ENCODE assay signal across 31 cellular contexts in genomic region chr16:22425847-22426246, GRCh38. TPM values are rescaled to one million over a fixed set of nuclear protein-coding genes. Genes with fewer than 3 reads are reported as not detected.
DNase-seq lines count a peak whose midpoint lies in the region; ATAC-seq, FAIRE-seq and TF ChIP-seq lines count a peak whose summit lies in the region.
"Had no signal": no experiment of that assay in that cellular context is flagged by ENCODE, and none has a peak within 500 bp of the region (broad histone marks: within the 10 kb centered on the region; RNA-seq: fewer than 3 reads in every experiment).

No MANE protein-coding gene starts in this region.

- H2BK5ac ChIP-seq in H1 (ENCODE audit: low read depth, low read length) (no peak overlapping the region), neuronal stem cell (ENCODE audit: low read length) (no peak overlapping the region)

- H2BK20ac ChIP-seq in H1 (ENCODE audit: low read length) = no peak overlapping the region

- H3K23me2 ChIP-seq in H1 (ENCODE audit: low read depth, low read length) = peaks cover 3% of the 10 kb centered on the region; the same call in 1 of the 2 replicates

- H3K4me2 ChIP-seq in H1 (ENCODE audit: insufficient read depth in 1 of 2, low read depth in 2 of 2, low read length in 2 of 2) (no peak overlapping the region), neuronal stem cell (ENCODE audit: insufficient read depth, low read length, poor library complexity, severe bottlenecking) (no peak overlapping the region)
- H3K4me2 ChIP-seq: smooth muscle cell had no signal

- TF ChIP-seq RAD21 in H1 (IDR thresholded peaks at IDR 0.05 in 1 of 2, conservative IDR thresholded peaks at IDR 0.05 in 1 of 2; ENCODE audit: low read depth in 2 of 2, low read length in 2 of 2) = peak; percentile 4 to 32; a peak in 2 of 4 replicates

- H4K91ac ChIP-seq in H1 (replicated peaks; ENCODE audit: insufficient read length, low read length) = no peak overlapping the region
- no peak overlapping the region for H4K91ac ChIP-seq in neuronal stem cell (ENCODE audit: low read depth, low read length, poor library complexity)

- no peak overlapping the region for H2AK5ac ChIP-seq in H1 (ENCODE audit: low read depth, low read length)
- no peak overlapping the region for H2AK5ac ChIP-seq in neuronal stem cell (ENCODE audit: low read depth, low read length)

- no peaks in the 10 kb centered on the region for H3K4me1 ChIP-seq in H1 (replicated peaks in 1 of 4; ENCODE audit: control insufficient read depth in 3 of 4, insufficient read depth in 4 of 4, low read length in 3 of 4)
- peaks cover 0 to 2% of the 10 kb centered on the region in 2 donors for H3K4me1 ChIP-seq in neuronal stem cell (ENCODE audit: control insufficient read depth in 2 of 2, insufficient read depth in 1 of 2, low read depth in 1 of 2, low read length in 2 of 2)
- peaks cover 21% of the 10 kb centered on the region for H3K4me1 ChIP-seq in vagina

- H2BK120ac ChIP-seq in H1 (replicated peaks; ENCODE audit: low read depth, low read length) (no peak overlapping the region), neuronal stem cell (ENCODE audit: low read depth, low read length) (no peak overlapping the region)

- no peaks in the 10 kb centered on the region for H3K79me2 ChIP-seq in H1 (ENCODE audit: control insufficient read depth in 1 of 2, insufficient read depth in 2 of 2, low read length in 2 of 2)

- H3K4me1 Mint-ChIP-seq in stimulated activated naive CD8-positive, alpha-beta T cell treated with anti-CD3 and anti-CD28 coated beads, Interleukin-15, amount 100 ng/mL, for 72 hours = no peaks in the 10 kb centered on the region
- H3K4me1 Mint-ChIP-seq: activated B cell treated with CpG ODN at 0.5 μM for 24 hours; activated CD4-positive, alpha-beta T cell treated with anti-CD3 and anti-CD28 coated beads, Interleukin-2, amount 10 ng/mL, durations not matched to agents 7 days and 5 days; IgD-negative memory B cell had no signal

- no peak overlapping the region for H3K9ac ChIP-seq in H1 (replicated peaks in 1 of 4; ENCODE audit: extremely low read depth in 1 of 4, low read depth in 3 of 4, low read length in 3 of 4)
- H3K9ac ChIP-seq in neuronal stem cell (ENCODE audit: low read depth, low read length, poor library complexity) = no peak overlapping the region

- H2BK15ac ChIP-seq in H1 (ENCODE audit: low read length) (no peak overlapping the region), neuronal stem cell (ENCODE audit: low read length) (no peak overlapping the region)

- CTCF ChIA-PET in H1 (lab: Charles Lee; ENCODE audit: partially characterized antibody) = interaction anchor here (0.6 kb wide), 1 partner anchor 241 kb away, joined by 3 read pairs; no protein-coding TSS in a partner anchor

- no peak for TF ChIP-seq POLR2A in H1 (IDR thresholded peaks at IDR 0.05; ENCODE audit: control extremely low read depth in 1 of 2, low read depth in 2 of 2, low read length in 2 of 2)
- no peak for TF ChIP-seq POLR2A in vagina (IDR thresholded peaks at IDR 0.05)

- H2AFZ ChIP-seq in H1 (ENCODE audit: low read length) = no peak overlapping the region
- no peak overlapping the region for H2AFZ ChIP-seq in neuronal stem cell (ENCODE audit: low read length)

- H3K36me3 ChIP-seq in H1 (ENCODE audit: control insufficient read depth in 2 of 4, insufficient read depth in 4 of 4, low read length in 3 of 4) (peaks cover 2 to 17% (median 7%) of the 10 kb centered on the region in 4 experiments; a peak in 5 of 8 replicates), neuronal stem cell (replicated peaks in 1 of 2; ENCODE audit: control insufficient read depth in 2 of 2, insufficient read depth in 2 of 2, low read length in 2 of 2) (peaks cover 5 to 15% of the 10 kb centered on the region in 2 donors), vagina (peaks cover 0 to 26% of the 10 kb centered on the region in 2 donors)
- H3K36me3 ChIP-seq: ovary had no signal

- no peaks in the 10 kb centered on the region for H3K27me3 Mint-ChIP-seq in stimulated activated naive CD8-positive, alpha-beta T cell treated with anti-CD3 and anti-CD28 coated beads, Interleukin-15, amount 100 ng/mL, for 72 hours
- H3K27me3 Mint-ChIP-seq: activated B cell treated with CpG ODN at 0.5 μM for 24 hours; activated CD4-positive, alpha-beta T cell treated with anti-CD3 and anti-CD28 coated beads, Interleukin-2, amount 10 ng/mL, durations not matched to agents 7 days and 5 days; activated naive CD8-positive, alpha-beta T cell; CD4-positive, alpha-beta memory T cell; IgD-negative memory B cell had no signal

- H3K27ac Mint-ChIP-seq in stimulated activated naive CD8-positive, alpha-beta T cell treated with anti-CD3 and anti-CD28 coated beads, Interleukin-15, amount 100 ng/mL, for 72 hours = no peak overlapping the region
- H3K27ac Mint-ChIP-seq: activated B cell treated with CpG ODN at 0.5 μM for 24 hours; activated naive CD8-positive, alpha-beta T cell; IgD-negative memory B cell had no signal

- H3K27me3 ChIP-seq in H1 (replicated peaks in 1 of 4; ENCODE audit: control insufficient read depth in 3 of 4, extremely low read depth in 1 of 4, insufficient read depth in 3 of 4, low read length in 3 of 4) (no peaks in the 10 kb centered on the region), neuronal stem cell (ENCODE audit: control insufficient read depth in 3 of 3, insufficient read depth in 3 of 3, low read depth in 1 of 3, low read length in 3 of 3) (peaks cover 0 to 2% (median 0%) of the 10 kb centered on the region in 3 experiments), vagina (no peaks in the 10 kb centered on the region)
- H3K27me3 ChIP-seq: cardiac muscle cell, ovary, tibial nerve had no signal

- no peak for FAIRE-seq in H1 (lab: Jason Lieb, UNC)
- FAIRE-seq: frontal cortex, GM12878 had no signal

- intact Hi-C loops in vagina (cut with DNase I) = no loop called here

- H3K23ac ChIP-seq in H1 (ENCODE audit: insufficient read length) (no peak overlapping the region), neuronal stem cell (ENCODE audit: low read depth, low read length, poor library complexity) (no peak overlapping the region)

- H3K27ac ChIP-seq in H1 (ENCODE audit: low read depth, low read length) = no peak overlapping the region
- H3K27ac ChIP-seq in neuronal stem cell (replicated peaks; ENCODE audit: low read length) = no peak overlapping the region
- peak overlapping the region; percentile 91 for H3K27ac ChIP-seq in vagina
- H3K27ac ChIP-seq: cardiac muscle cell had no signal

- H3K79me1 ChIP-seq in H1 (ENCODE audit: low read depth, low read length) (no peaks in the 10 kb centered on the region), neuronal stem cell (ENCODE audit: low read depth, low read length) (no peaks in the 10 kb centered on the region)

- H3K14ac ChIP-seq in H1 (ENCODE audit: insufficient read length) (no peak overlapping the region), neuronal stem cell (ENCODE audit: low read length) (peak overlapping the region; percentile 17)

- H3K18ac ChIP-seq in H1 (ENCODE audit: extremely low read depth, low read length) = no peak overlapping the region
- H3K18ac ChIP-seq in neuronal stem cell (ENCODE audit: low read length) = no peak overlapping the region

- POLR2A ChIA-PET in H1 (lab: Charles Lee; ENCODE audit: partially characterized antibody) = interaction anchor here (1.4 to 1.7 kb wide), 2 partner anchors 11 to 51 kb away, joined by 3 read pairs; partner anchors contain the start of gene CDR2

- no peak overlapping the region for H3K56ac ChIP-seq in H1 (replicated peaks; ENCODE audit: insufficient read length, low read depth, low read length)

- H3K4me3 ChIP-seq in H1 (ENCODE audit: extremely low read depth in 1 of 4, insufficient read depth in 2 of 4, low read depth in 3 of 4, low read length in 4 of 4) (no peak overlapping the region), neuronal stem cell (ENCODE audit: low read length in 2 of 2) (no peak overlapping the region), vagina (no peak overlapping the region)
- H3K4me3 ChIP-seq: cardiac muscle cell, GM12878, ovary, smooth muscle cell had no signal

- H2BK12ac ChIP-seq in H1 (ENCODE audit: low read depth, low read length) = no peak overlapping the region
- H2BK12ac ChIP-seq in neuronal stem cell (ENCODE audit: low read length) = no peak overlapping the region

- peaks cover 0 to 7% of the 10 kb centered on the region in 2 donors for H3K9me3 Mint-ChIP-seq in stimulated activated naive CD8-positive, alpha-beta T cell treated with anti-CD3 and anti-CD28 coated beads, Interleukin-15, amount 100 ng/mL, for 72 hours
- H3K9me3 Mint-ChIP-seq: activated B cell treated with CpG ODN at 0.5 μM for 24 hours; activated CD4-positive, alpha-beta T cell treated with anti-CD3 and anti-CD28 coated beads, Interleukin-2, amount 10 ng/mL, durations not matched to agents 7 days and 5 days; CD4-positive, alpha-beta memory T cell; IgD-negative memory B cell; nephron had no signal

- ATAC-seq in stimulated activated naive CD8-positive, alpha-beta T cell treated with anti-CD3 and anti-CD28 coated beads, Interleukin-15, Interleukin-2, amounts not matched to agents 100 U/mL and 50 U/mL, for 24 hours = peak; percentile 35
- ATAC-seq in stimulated activated naive CD8-positive, alpha-beta T cell treated with anti-CD3 and anti-CD28 coated beads, Interleukin-15, amount 100 ng/mL, for 72 hours = no peak
- no peak for ATAC-seq in GM18511 (IDR thresholded peaks at IDR 0.05; ENCODE audit: unreplicated experiment)
- ATAC-seq: GM12878, left colon had no signal

- no peak overlapping the region for H3K4ac ChIP-seq in H1 (replicated peaks; ENCODE audit: insufficient read length, low read depth, low read length)
- no peak overlapping the region for H3K4ac ChIP-seq in neuronal stem cell (ENCODE audit: low read length)

- H4K5ac ChIP-seq in H1 (ENCODE audit: insufficient read length, low read depth, low read length) = no peak overlapping the region

- no peak overlapping the region for H3K4me3 Mint-ChIP-seq in stimulated activated naive CD8-positive, alpha-beta T cell treated with anti-CD3 and anti-CD28 coated beads, Interleukin-15, amount 100 ng/mL, for 72 hours
- H3K4me3 Mint-ChIP-seq: activated B cell treated with CpG ODN at 0.5 μM for 24 hours; activated CD4-positive, alpha-beta T cell treated with anti-CD3 and anti-CD28 coated beads, Interleukin-2, amount 10 ng/mL, durations not matched to agents 7 days and 5 days; activated naive CD8-positive, alpha-beta T cell; CD4-positive, alpha-beta memory T cell; IgD-negative memory B cell; nephron had no signal

- WGBS in H1 (ENCODE audit: extremely low coverage in 1 of 2, insufficient coverage in 1 of 2, insufficient read length in 1 of 2, insufficient replicate concordance in 2 of 2, low coverage in 1 of 2, low lambda C conversion rate in 2 of 2, missing lambda C conversion rate in 1 of 2), 2 experiments = 80% methylated on average over 5 of the region's 5 CpGs; no CpG with 5 or more reads in 1 of the 2 experiments
- WGBS in neuronal stem cell (ENCODE audit: extremely low coverage in 2 of 2, insufficient read length in 2 of 2, insufficient replicate concordance in 1 of 2), 2 donors = no CpG with 5 or more reads among the region's 5 CpGs

- H3K9me3 ChIP-seq in H1 (ENCODE audit: insufficient read depth in 2 of 2, low read depth in 1 of 2, low read length in 1 of 2) (no peaks in the 10 kb centered on the region; a peak in 1 of 4 replicates), neuronal stem cell (replicated peaks in 1 of 2; ENCODE audit: control insufficient read depth in 2 of 2, insufficient read depth in 1 of 2, low read depth in 1 of 2, low read length in 2 of 2) (peaks cover 0 to 3% of the 10 kb centered on the region in 2 donors), vagina (no peaks in the 10 kb centered on the region)
- H3K9me3 ChIP-seq: ovary, tibial nerve had no signal

- H4K8ac ChIP-seq in H1 (ENCODE audit: extremely low read depth, insufficient read depth, low read length) = no peak overlapping the region
- H4K8ac ChIP-seq in neuronal stem cell (ENCODE audit: low read depth, low read length) = no peak overlapping the region

- peak in 2 of 3 experiments; percentile 22 to 45; a peak in 2 of 4 replicates for TF ChIP-seq CTCF in H1 (IDR thresholded peaks at IDR 0.05; ENCODE audit: control extremely low read depth in 1 of 3, insufficient read depth in 1 of 3, low read depth in 1 of 3, low read length in 3 of 3)
- TF ChIP-seq CTCF in vagina (IDR thresholded peaks at IDR 0.05) = no peak

- peaks cover 0 to 5% of the 10 kb centered on the region in 2 experiments for H4K20me1 ChIP-seq in H1 (replicated peaks in 1 of 2; ENCODE audit: control insufficient read depth in 1 of 2, insufficient read depth in 2 of 2, low read length in 2 of 2)

- DNase-seq in stimulated activated naive CD8-positive, alpha-beta T cell treated with anti-CD3 and anti-CD28 coated beads, Interleukin-15, Interleukin-2, amounts not matched to agents 100 U/mL and 50 U/mL, for 24 hours = no peak
- DNase-seq in stimulated activated naive CD8-positive, alpha-beta T cell treated with anti-CD3 and anti-CD28 coated beads, Interleukin-15, amount 100 ng/mL, for 72 hours = no peak
- DNase-seq in H1 (ENCODE audit: low read depth in 1 of 2, low spot score in 2 of 2) (no peak), neuronal stem cell (ENCODE audit: low spot score) (no peak), vagina (ENCODE audit: extremely low spot score in 2 of 2) (no peak), T-helper 9 cell (no peak), GOT3 (lab: John Stamatoyannopoulos, UW) (no peak)
- DNase-seq: activated B cell treated with CpG ODN at 0.5 μM for 24 hours; activated CD4-positive, alpha-beta T cell treated with anti-CD3 and anti-CD28 coated beads, Interleukin-2, amount 10 ng/mL, durations not matched to agents 7 days and 5 days; activated effector memory CD4-positive, alpha-beta T cell treated with anti-CD3 and anti-CD28 coated beads, Interleukin-2, amount 50 U/mL, for 16 hours; CD4-positive, alpha-beta memory T cell; effector CD8-positive, alpha-beta T cell; erythroblast; left colon; NCI-H1092; NCI-H1694 treated with DMSO at 0.1 percent for 48 hours; NCI-H446 treated with DMSO at 0.1 percent for 48 hours; NCI-H82; stimulated activated CD4-positive, alpha-beta T cell treated with anti-CD3 and anti-CD28 coated beads, Interleukin-1b, Interleukin-23, amount 100 ng/mL, for 48 hours; stimulated activated naive CD4-positive, alpha-beta T cell treated with Interleukin-2 at 50 U/mL for 16 hours; T-helper 1 cell had no signal

- no peak for TF ChIP-seq EP300 in H1 (IDR thresholded peaks at IDR 0.05; ENCODE audit: borderline replicate concordance in 1 of 2, low read depth in 2 of 2, low read length in 2 of 2)

RNA-seq across cellular contexts. Expression of gene CDR2, which starts 51.4 kb away (rescaled TPM):
- total RNA-seq in H1 (2021; fragmentation: NEBNext Ultra II Directional; extraction: Animal tissue kit (Norgen Biotek cat#: 25700)) = 34.9 and 35.5 TPM in 2 replicates
- polyA plus RNA-seq in H1 (2011; rRNA removed) = 13.6 and 16.3 TPM in 2 replicates
- polyA plus RNA-seq in H1 (2011; cell fraction: cytosol; rRNA removed) = 22.0 TPM
- polyA plus RNA-seq in H1 (2011; cell fraction: nucleus; rRNA removed) = 10.8 TPM
- 22.9 to 28.9 TPM (median 24.1 TPM) in 4 replicates for polyA plus RNA-seq in H1 (2012, experiment 1 of 2)
- 5.9 TPM for polyA plus RNA-seq in H1 (2012, experiment 2 of 2)
- 17.6 TPM for polyA plus RNA-seq in H1 (2013, experiment 1 of 2)
- 20.7 TPM for polyA plus RNA-seq in H1 (2013, experiment 2 of 2)
- 17.5 and 20.7 TPM in 2 replicates for polyA minus RNA-seq in H1 (2011; rRNA and poly(A)+ RNA removed)
- polyA minus RNA-seq in H1 (2011; cell fraction: cytosol; rRNA and poly(A)+ RNA removed) = 12.8 TPM
- polyA minus RNA-seq in H1 (2011; cell fraction: nucleus; rRNA and poly(A)+ RNA removed) = 10.0 TPM
- polyA plus RNA-seq in neuronal stem cell (2013, experiment 1 of 2) = 17.4 TPM
- polyA plus RNA-seq in neuronal stem cell (2013, experiment 2 of 2) = 17.2 TPM
- 33.9 TPM for total RNA-seq in vagina

Comparison
In these comparisons a context has a peak if more than half of its experiments do, and no peak if none do; other contexts are left out.
1. CTCF ChIP-seq: peak in H1 (2 of 3); none in vagina (0 of 3).